In the genomic region with DNA sequence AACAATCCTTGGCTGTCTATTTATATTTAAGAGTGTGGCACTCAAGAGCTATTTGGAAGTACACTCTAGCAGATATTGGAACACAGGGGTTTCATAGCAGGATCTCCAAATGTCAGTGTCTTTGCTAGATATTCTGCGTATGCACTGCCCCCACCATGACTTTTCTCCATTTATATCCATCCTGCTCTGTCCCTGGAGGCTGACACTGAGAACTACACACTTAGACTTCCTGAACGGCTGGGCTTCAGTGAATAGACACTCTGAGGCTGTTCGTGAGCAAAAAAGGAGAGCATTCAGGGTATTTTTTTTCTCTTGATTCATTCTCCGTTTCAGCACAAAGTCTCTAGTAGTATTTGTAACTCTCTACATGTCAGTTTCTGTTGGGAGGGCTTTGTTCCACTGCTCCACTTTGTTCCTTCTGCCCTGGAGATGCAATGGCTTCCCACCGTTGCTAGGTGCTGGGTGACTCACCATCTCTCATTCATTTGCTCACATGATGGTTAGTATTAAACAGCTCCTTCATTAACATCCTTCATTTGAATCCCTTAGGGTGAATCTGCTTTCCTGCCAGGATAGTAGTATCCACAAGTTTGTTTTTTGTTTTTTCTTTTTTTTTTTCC, we compare ENCODE assay signal across 11 cellular contexts.
DNase-seq lines count a peak whose midpoint lies in the region; ATAC-seq, FAIRE-seq and TF ChIP-seq lines count a peak whose summit lies in the region.
"Had no signal": no experiment of that assay in that cellular context is flagged by ENCODE, and none has a peak within 500 bp of the region (broad histone marks: within the 10 kb centered on the region; RNA-seq: fewer than 3 reads in every experiment).

No MANE protein-coding gene starts in this region.

- ATAC-seq in HG03521 (IDR thresholded peaks at IDR 0.05; ENCODE audit: unreplicated experiment), result peak; percentile 54
- ATAC-seq in HG03565 (IDR thresholded peaks at IDR 0.05; ENCODE audit: unreplicated experiment), result no peak
- ATAC-seq in HG03039 (IDR thresholded peaks at IDR 0.05; ENCODE audit: unreplicated experiment), result no peak
- ATAC-seq: K562, sciatic nerve had no signal

- peak; percentile 47 for FAIRE-seq in GM18507 (lab: Jason Lieb, UNC)
- FAIRE-seq: K562 had no signal

- H3K4me3 ChIP-seq in tibial nerve, result no peak overlapping the region
- H3K4me3 ChIP-seq: K562 had no signal

- no peak for TF ChIP-seq POLR2A in tibial nerve (IDR thresholded peaks at IDR 0.05)

- no peaks in the 10 kb centered on the region for H3K9me3 ChIP-seq in tibial nerve

- no peaks in the 10 kb centered on the region for H3K36me3 ChIP-seq in tibial nerve

- no peaks in the 10 kb centered on the region for H3K27me3 ChIP-seq in tibial nerve

- DNase-seq in GM18507 (ENCODE audit: extremely low spot score, insufficient read length, low read depth) (no peak), astrocyte of the hippocampus (ENCODE audit: low read depth, low spot score) (peak; percentile 55), midbrain (lab: John Stamatoyannopoulos, UW) (peak; percentile 45), tibial nerve (ENCODE audit: low spot score in 2 of 2) (no peak), COR-L47 (lab: John Stamatoyannopoulos, UW) (no peak)
- DNase-seq: SHP77 treated with DMSO at 0.1 percent for 48 hours had no signal

- H3K4me1 ChIP-seq in tibial nerve, result no peaks in the 10 kb centered on the region

- no peak overlapping the region for H3K27ac ChIP-seq in tibial nerve

- no peak for TF ChIP-seq CTCF in tibial nerve (IDR thresholded peaks at IDR 0.05)

- no peak for TF ChIP-seq EP300 in tibial nerve (IDR thresholded peaks at IDR 0.05)

- WGBS in tibial nerve, 2 donors, result 27 to 28% methylated on average over 5 of the region's 5 CpGs

Comparison
In these comparisons a context has a peak if more than half of its experiments do, and no peak if none do; other contexts are left out.
1. DNase-seq: peak in astrocyte of the hippocampus (single experiment) and midbrain (single experiment); none in GM18507 (single experiment), tibial nerve (0 of 2) and COR-L47 (single experiment).